In genomic region chr12:4873947-4874346, GRCh38 we compare ENCODE assay signal across 33 cellular contexts. TPM values are rescaled to one million over a fixed set of nuclear protein-coding genes. Genes with fewer than 3 reads are reported as not detected.
"Had no signal": no experiment of that assay in that cellular context is flagged by ENCODE, and none has a peak within 500 bp of the region (broad histone marks: within the 10 kb centered on the region; RNA-seq: fewer than 3 reads in every experiment).

No MANE protein-coding gene starts in this region.

- H3K4me3 Mint-ChIP-seq: dendritic cell treated with granulocyte-macrophage colony-stimulating factor and Interleukin-4, amounts not matched to agents 40 ng/mL and 50 ng/mL, for 4 days; effector memory CD8-positive, alpha-beta T cell; endodermal cell had no signal

- H3K27ac Mint-ChIP-seq: dendritic cell treated with granulocyte-macrophage colony-stimulating factor and Interleukin-4, amounts not matched to agents 40 ng/mL and 50 ng/mL, for 4 days; effector memory CD8-positive, alpha-beta T cell; endodermal cell had no signal

- H3K27me3 ChIP-seq: colonic mucosa, foreskin keratinocyte had no signal

- H3K36me3 ChIP-seq: colonic mucosa, esophagus muscularis mucosa, esophagus squamous epithelium, gastrocnemius medialis, gastroesophageal sphincter, heart left ventricle, heart right ventricle had no signal

- H3K9me3 ChIP-seq: colonic mucosa, esophagus muscularis mucosa, esophagus squamous epithelium, gastrocnemius medialis, gastroesophageal sphincter, heart left ventricle, heart right ventricle had no signal

- H3K4me1 ChIP-seq: colonic mucosa, esophagus muscularis mucosa, esophagus squamous epithelium, foreskin keratinocyte, gastrocnemius medialis, gastroesophageal sphincter, heart left ventricle, heart right ventricle had no signal

- DNase-seq: colonic mucosa; cortex of kidney; dermis blood vessel endothelial cell; dorsolateral prefrontal cortex; effector CD4-positive, alpha-beta T cell; effector CD8-positive, alpha-beta T cell; effector memory CD4-positive, alpha-beta T cell; effector memory CD8-positive, alpha-beta T cell; endodermal cell; erythroblast; esophagus squamous epithelium; foreskin fibroblast; foreskin keratinocyte; foreskin melanocyte; gastrocnemius medialis; glutamatergic neuron; head of caudate nucleus; heart left ventricle; heart right ventricle had no signal

- H3K4me1 Mint-ChIP-seq: endodermal cell had no signal

- H3K4me3 ChIP-seq: colonic mucosa, dorsolateral prefrontal cortex, esophagus muscularis mucosa, esophagus squamous epithelium, gastrocnemius medialis, gastroesophageal sphincter, heart left ventricle, heart right ventricle had no signal

- H3K9me3 Mint-ChIP-seq: dendritic cell treated with granulocyte-macrophage colony-stimulating factor and Interleukin-4, amounts not matched to agents 40 ng/mL and 50 ng/mL, for 4 days; effector memory CD8-positive, alpha-beta T cell had no signal

- ATAC-seq: effector memory CD8-positive, alpha-beta T cell; esophagus mucosa; foreskin keratinocyte; gastrocnemius medialis; gastroesophageal sphincter; heart left ventricle; heart right ventricle had no signal

- FAIRE-seq: colon, endometrium, endothelial cell of umbilical vein, frontal cortex had no signal

- H3K27ac ChIP-seq: colonic mucosa, dorsolateral prefrontal cortex, epithelial cell of prostate, esophagus muscularis mucosa, esophagus squamous epithelium, foreskin keratinocyte, gastrocnemius medialis, gastroesophageal sphincter, heart left ventricle, heart right ventricle had no signal

RNA-seq across cellular contexts. Expression of gene KCNA1, which starts 35.8 kb away (rescaled TPM):
- total RNA-seq: endodermal cell, endothelial cell of umbilical vein, epithelial cell of proximal tubule, esophagus mucosa, esophagus squamous epithelium, fibroblast of lung, fibroblast of villous mesenchyme, foreskin keratinocyte, gastrocnemius medialis, glomerular endothelial cell had no signal
- polyA plus RNA-seq: endothelial cell of umbilical vein, esophagus, fibroblast of lung, foreskin keratinocyte, heart left ventricle, heart right ventricle had no signal
